In genomic region chr14:23006544-23007419, GRCh38 we compare ENCODE assay signal across 1 cellular context.
TF ChIP-seq lines count a peak whose summit lies in the region.

No MANE protein-coding gene starts in this region.

TF ChIP-seq in HepG2, 621 proteins besides CTCF, POLR2A, EP300 and RAD21 (continued from another document and continues in another):
- TF ChIP-seq ZGPAT (CRISPR knock-in tag; IDR thresholded peaks at IDR 0.05), result peak; percentile 100
- peak; percentile 98 for TF ChIP-seq ATF2 (CRISPR knock-in tag; IDR thresholded peaks at IDR 0.05)
- peak; percentile 98 for TF ChIP-seq ZNF142 (CRISPR knock-in tag; IDR thresholded peaks at IDR 0.05)
- peak; percentile 94 for TF ChIP-seq PRDM10 (CRISPR knock-in tag; IDR thresholded peaks at IDR 0.05; ENCODE audit: low read depth)
- TF ChIP-seq ZFP41 (CRISPR knock-in tag; IDR thresholded peaks at IDR 0.05; ENCODE audit: borderline replicate concordance), result peak; percentile 98
- TF ChIP-seq HHEX (CRISPR knock-in tag; IDR thresholded peaks at IDR 0.05), result no peak
- peak; percentile 58; the same call in 1 of the 2 replicates for TF ChIP-seq KDM6A (CRISPR knock-in tag; IDR thresholded peaks at IDR 0.05; ENCODE audit: low read depth)
- peak; percentile 100 for TF ChIP-seq ZSCAN29 (CRISPR knock-in tag; conservative IDR thresholded peaks at IDR 0.05)
- no peak for TF ChIP-seq ZFP62 (CRISPR knock-in tag; IDR thresholded peaks at IDR 0.05)
- TF ChIP-seq RBM39 (IDR thresholded peaks at IDR 0.05; ENCODE audit: low read depth, low read length, poor library complexity, severe bottlenecking), result peak; percentile 100
- peak; percentile 100 for TF ChIP-seq ZNF788 (CRISPR knock-in tag; IDR thresholded peaks at IDR 0.05; ENCODE audit: borderline replicate concordance)
- peak; percentile 99 for TF ChIP-seq GTF3A (CRISPR knock-in tag; conservative IDR thresholded peaks at IDR 0.05)
- peak; percentile 88 for TF ChIP-seq ZBTB7A (CRISPR knock-in tag; IDR thresholded peaks at IDR 0.05)
- TF ChIP-seq CREM (IDR thresholded peaks at IDR 0.05), result peak; percentile 75
- TF ChIP-seq CREM (CRISPR knock-in tag; IDR thresholded peaks at IDR 0.05), result peak; percentile 61
- TF ChIP-seq SIX1 (CRISPR knock-in tag; IDR thresholded peaks at IDR 0.05; ENCODE audit: borderline replicate concordance), result 0 out of 2 replicates have a peak, but pooled peaks have one; percentile 32
- peak; percentile 97 for TF ChIP-seq ZNF296 (CRISPR knock-in tag; conservative IDR thresholded peaks at IDR 0.05)
- peak; percentile 85; the same call in 1 of the 2 replicates for TF ChIP-seq CBX5 (CRISPR knock-in tag; IDR thresholded peaks at IDR 0.05; ENCODE audit: borderline replicate concordance)
- TF ChIP-seq NR0B2 (CRISPR knock-in tag; IDR thresholded peaks at IDR 0.05), result peak; percentile 99
- peak; percentile 90 for TF ChIP-seq IRF1 (CRISPR knock-in tag; IDR thresholded peaks at IDR 0.05; ENCODE audit: low read depth)
- TF ChIP-seq PRDM15 (CRISPR knock-in tag; IDR thresholded peaks at IDR 0.05), result peak; percentile 57; the same call in 1 of the 2 replicates
- peak; percentile 75 for TF ChIP-seq ZNF143 (CRISPR knock-in tag; IDR thresholded peaks at IDR 0.05)
- TF ChIP-seq PTBP1 (IDR thresholded peaks at IDR 0.05; ENCODE audit: low read depth, low read length, poor library complexity, severe bottlenecking), result peak; percentile 98
- TF ChIP-seq RAD51 (IDR thresholded peaks at IDR 0.05; ENCODE audit: borderline replicate concordance), result no peak
- TF ChIP-seq ZNF616 (CRISPR knock-in tag; IDR thresholded peaks at IDR 0.05; ENCODE audit: low read depth), result peak; percentile 98; the same call in 1 of the 2 replicates
- TF ChIP-seq MNT (IDR thresholded peaks at IDR 0.05), result peak; percentile 71
- peak; percentile 94 for TF ChIP-seq ZNF160 (CRISPR knock-in tag; IDR thresholded peaks at IDR 0.05)
- peak; percentile 98; the same call in 1 of the 2 replicates for TF ChIP-seq RARG (CRISPR knock-in tag; IDR thresholded peaks at IDR 0.05; ENCODE audit: low read depth)
- TF ChIP-seq NFYC (CRISPR knock-in tag; IDR thresholded peaks at IDR 0.05), result peak; percentile 99
- peak; percentile 100 for TF ChIP-seq TOPORS (CRISPR knock-in tag; IDR thresholded peaks at IDR 0.05)
- peak; percentile 86 for TF ChIP-seq SKI (IDR thresholded peaks at IDR 0.05; ENCODE audit: partially characterized antibody)
- TF ChIP-seq POLR2AphosphoS5 (IDR thresholded peaks at IDR 0.05; ENCODE audit: low read depth, low read length), result peak; percentile 97
- peak; percentile 99 for TF ChIP-seq ERF (CRISPR knock-in tag; IDR thresholded peaks at IDR 0.05)
- TF ChIP-seq RELA (CRISPR knock-in tag; IDR thresholded peaks at IDR 0.05), result peak; percentile 97
- no peak for TF ChIP-seq SNRNP70 (IDR thresholded peaks at IDR 0.05; ENCODE audit: low read depth, low read length)
- peak; percentile 96 for TF ChIP-seq ZNF441 (CRISPR knock-in tag; IDR thresholded peaks at IDR 0.05; ENCODE audit: borderline replicate concordance)
- TF ChIP-seq ZNF275 (CRISPR knock-in tag; IDR thresholded peaks at IDR 0.05; ENCODE audit: borderline replicate concordance), result peak; percentile 99
- peak; percentile 71 for TF ChIP-seq RARA (CRISPR knock-in tag; IDR thresholded peaks at IDR 0.05)
- TF ChIP-seq WIZ (CRISPR knock-in tag; IDR thresholded peaks at IDR 0.05), result peak; percentile 76; the same call in 1 of the 2 replicates
- TF ChIP-seq PPARG (CRISPR knock-in tag; conservative IDR thresholded peaks at IDR 0.05), result peak; percentile 84; the same call in 1 of the 2 replicates
